In genomic region chr6:109230444-109230843, GRCh38 we compare ENCODE assay signal across 25 cellular contexts.
DNase-seq lines count a peak whose midpoint lies in the region; ATAC-seq and TF ChIP-seq lines count a peak whose summit lies in the region.
"Had no signal": no experiment of that assay in that cellular context is flagged by ENCODE, and none has a peak within 500 bp of the region (broad histone marks: within the 10 kb centered on the region; RNA-seq: fewer than 3 reads in every experiment).

No MANE protein-coding gene starts in this region.

- H3K27ac ChIP-seq in heart left ventricle (no peak overlapping the region), colonic mucosa (peak overlapping the region; percentile 93), mucosa of rectum (ENCODE audit: low read depth in 2 of 2, low read length in 2 of 2) (peak overlapping the region; percentile 92 to 96), OCI-LY7 (ENCODE audit: low read depth, low read length, poor library complexity, severe bottlenecking) (no peak overlapping the region)
- H3K27ac ChIP-seq: GM23248 had no signal

- no peak overlapping the region for H3K4me2 ChIP-seq in OCI-LY7 (ENCODE audit: low read length)
- H3K4me2 ChIP-seq: SK-N-SH had no signal

- H3K36me3 ChIP-seq in heart left ventricle (no peaks in the 10 kb centered on the region), colonic mucosa (no peaks in the 10 kb centered on the region), mucosa of rectum (ENCODE audit: control insufficient read depth in 2 of 2, insufficient read depth in 2 of 2, low read length in 2 of 2) (no peaks in the 10 kb centered on the region), OCI-LY7 (ENCODE audit: insufficient read depth, low read length) (no peaks in the 10 kb centered on the region)
- H3K36me3 ChIP-seq: BE2C had no signal

- H3K9me3 ChIP-seq in heart left ventricle: no peaks in the 10 kb centered on the region
- no peaks in the 10 kb centered on the region for H3K9me3 ChIP-seq in colonic mucosa
- H3K9me3 ChIP-seq in mucosa of rectum (ENCODE audit: control insufficient read depth in 2 of 2, low read length in 2 of 2): no peaks in the 10 kb centered on the region
- H3K9me3 ChIP-seq in OCI-LY7 (ENCODE audit: low read length): no peaks in the 10 kb centered on the region
- H3K9me3 ChIP-seq: BE2C, SK-N-SH had no signal

- H3K4me1 ChIP-seq in heart left ventricle: no peaks in the 10 kb centered on the region
- no peaks in the 10 kb centered on the region for H3K4me1 ChIP-seq in colonic mucosa
- peaks cover 18 to 33% of the 10 kb centered on the region in 2 donors for H3K4me1 ChIP-seq in mucosa of rectum (ENCODE audit: control insufficient read depth in 2 of 2, insufficient read depth in 2 of 2, low read length in 2 of 2)
- H3K4me1 ChIP-seq in OCI-LY7 (ENCODE audit: insufficient read depth, low read length, poor library complexity, severe bottlenecking): no peaks in the 10 kb centered on the region
- H3K4me1 ChIP-seq: BE2C had no signal

- ATAC-seq in Right ventricle myocardium inferior (no peak), heart left ventricle (no peak), GM19351 (IDR thresholded peaks at IDR 0.05; ENCODE audit: unreplicated experiment) (no peak), HG03095 (IDR thresholded peaks at IDR 0.05; ENCODE audit: unreplicated experiment) (no peak)

- POLR2A ChIA-PET in OCI-LY7 (lab: Charles Lee): no interaction called here

- no peaks in the 10 kb centered on the region for H3K27me3 ChIP-seq in heart left ventricle
- no peaks in the 10 kb centered on the region for H3K27me3 ChIP-seq in colonic mucosa
- H3K27me3 ChIP-seq in mucosa of rectum (ENCODE audit: control insufficient read depth in 2 of 2, insufficient read depth in 2 of 2, low read length in 2 of 2): no peaks in the 10 kb centered on the region
- H3K27me3 ChIP-seq: BE2C had no signal

- no peaks in the 10 kb centered on the region for H4K20me1 ChIP-seq in OCI-LY7 (ENCODE audit: insufficient read depth, low read length)

- H3K9me2 ChIP-seq in OCI-LY7 (ENCODE audit: insufficient read depth, low read length): no peaks in the 10 kb centered on the region
- H3K9me2 ChIP-seq: SK-N-SH had no signal

- no TSS peak for BruUV-seq in OCI-LY7 (replicated peaks; lab: Mats Ljungman, UMichigan)

- H3K4me3 ChIP-seq in heart left ventricle (no peak overlapping the region), colonic mucosa (no peak overlapping the region), mucosa of rectum (ENCODE audit: low read length in 2 of 2) (peak overlapping the region in 1 of 2 donors; percentile 38), OCI-LY7 (ENCODE audit: low read depth, low read length, poor library complexity, severe bottlenecking) (no peak overlapping the region)
- H3K4me3 ChIP-seq: GM23248 had no signal

- peak; percentile 69 for DNase-seq in Right ventricle myocardium inferior (ENCODE audit: missing footprints)
- no peak for DNase-seq in heart left ventricle
- DNase-seq in colonic mucosa: peak; percentile 87
- no peak for DNase-seq in OCI-LY7 (ENCODE audit: low spot score)
- DNase-seq in NOMO-1 treated with dmso at 0.1 percent for 144 hours (lab: John Stamatoyannopoulos, UW; ENCODE audit: unreplicated experiment): no peak
- DNase-seq: 8988T, ACHN, BE2C, Calu3, DMS79 treated with DMSO at 0.1 percent for 48 hours, GF-D8, GM23248, H9, IMR-90, NCI-H1092, NCI-H1417 treated with DMSO at 0.1 percent for 48 hours, NCI-H1694 treated with DMSO at 0.1 percent for 48 hours, NCI-H2171 treated with DMSO at 0.1 percent for 48 hours, NCI-H524 treated with DMSO at 0.1 percent for 48 hours, NCI-H774, SK-N-SH, SW 1271 had no signal

- TF ChIP-seq CTCF in heart left ventricle (IDR thresholded peaks at IDR 0.05) (no peak), colonic mucosa (IDR thresholded peaks at IDR 0.05) (no peak), OCI-LY7 (conservative IDR thresholded peaks at IDR 0.05; ENCODE audit: low read length) (no peak)

- H3K79me2 ChIP-seq in OCI-LY7 (ENCODE audit: insufficient read depth, low read depth, low read length): no peaks in the 10 kb centered on the region

- no peak for TF ChIP-seq POLR2A in heart left ventricle (IDR thresholded peaks at IDR 0.05)

- WGBS in heart left ventricle, 4 donors: 95 to 97% (median 96%) methylated on average over 7 of the region's 7 CpGs

- intact Hi-C loops in Right ventricle myocardium inferior (cut with DNase I) (no loop called here), heart left ventricle (cut with DNase I) (loop anchor here in 1 of 10 donors (2.0 kb wide), 1 partner anchor 40 kb away; no protein-coding TSS in a partner anchor), colonic mucosa (cut with DNase I) (no loop called here), OCI-LY7 (cut with micrococcal nuclease; ENCODE audit: unreplicated experiment) (no loop called here)

- no peak overlapping the region for H2AFZ ChIP-seq in OCI-LY7 (ENCODE audit: low read length)
- H2AFZ ChIP-seq: GM23248 had no signal

- H3K9ac ChIP-seq in colonic mucosa (ENCODE audit: low read depth in 2 of 2, low read length in 2 of 2): peak overlapping the region in 1 of 2 donors; percentile 66
- H3K9ac ChIP-seq in mucosa of rectum (ENCODE audit: low read depth in 1 of 2, low read length in 2 of 2): peak overlapping the region; percentile 5 to 66
- H3K9ac ChIP-seq: GM23248, SK-N-SH had no signal

- CTCF ChIA-PET in OCI-LY7 (lab: Charles Lee; ENCODE audit: unreplicated experiment): no interaction called here

Comparison
In these comparisons a context has a peak if more than half of its experiments do, and no peak if none do; other contexts are left out.
1. DNase-seq: peak in Right ventricle myocardium inferior (single experiment) and colonic mucosa (single experiment); none in heart left ventricle (0 of 5), OCI-LY7 (single experiment) and NOMO-1 treated with dmso at 0.1 percent for 144 hours (single experiment).
2. H3K27ac ChIP-seq: peak in colonic mucosa (single experiment) and mucosa of rectum (2 of 2); none in heart left ventricle (0 of 12) and OCI-LY7 (single experiment).